Comparison of ENCODE assay signal across 8 cellular contexts in the genomic region with DNA sequence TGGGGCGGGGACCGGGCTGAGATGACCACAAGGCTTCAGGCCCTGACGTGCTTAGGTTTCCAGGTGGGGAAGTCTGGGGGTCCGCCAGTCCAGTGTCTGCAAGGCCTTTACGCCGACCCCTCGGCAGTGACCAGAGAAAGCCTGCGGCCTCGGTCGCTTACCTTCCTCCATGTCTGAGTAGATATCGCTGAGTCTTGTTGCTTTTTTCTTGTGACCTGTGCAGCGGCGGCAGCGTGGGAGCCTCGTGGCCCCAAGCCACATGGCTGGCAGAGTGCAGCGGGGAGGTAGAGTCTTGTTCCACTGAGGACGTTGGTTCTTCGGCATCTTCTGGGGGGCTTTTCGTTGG. TPM values are rescaled to one million over a fixed set of nuclear protein-coding genes. Genes with fewer than 3 reads are reported as not detected.
DNase-seq lines count a peak whose midpoint lies in the region; ATAC-seq and TF ChIP-seq lines count a peak whose summit lies in the region.

No MANE protein-coding gene starts in this region.

- H3K27me3 ChIP-seq in gastroesophageal sphincter (no peaks in the 10 kb centered on the region), skeletal muscle tissue (ENCODE audit: control insufficient read depth in 3 of 3, insufficient read depth in 3 of 3, low read length in 3 of 3) (no peaks in the 10 kb centered on the region)

- H3K9me3 ChIP-seq in gastroesophageal sphincter (no peaks in the 10 kb centered on the region), skeletal muscle tissue (ENCODE audit: control insufficient read depth in 3 of 3, low read length in 3 of 3) (no peaks in the 10 kb centered on the region)

- TF ChIP-seq POLR2A in gastroesophageal sphincter (IDR thresholded peaks at IDR 0.05) = no peak

- H3K36me3 ChIP-seq in gastroesophageal sphincter = peaks cover 0 to 65% of the 10 kb centered on the region in 2 donors
- peaks cover 23 to 35% (median 33%) of the 10 kb centered on the region in 3 donors for H3K36me3 ChIP-seq in skeletal muscle tissue (ENCODE audit: control insufficient read depth in 3 of 3, insufficient read depth in 3 of 3, low read length in 3 of 3)

- DNase-seq in activated effector memory CD4-positive, alpha-beta T cell treated with anti-CD3 and anti-CD28 coated beads, Interleukin-2, amount 50 U/mL, for 16 hours = peak; percentile 82
- no peak for DNase-seq in activated effector memory CD4-positive, alpha-beta T cell treated with Interleukin-2 at 50 U/mL for 16 hours
- DNase-seq in activated T-cell treated with anti-CD3 and anti-CD28 coated beads for 4 hours = peak; percentile 51
- no peak for DNase-seq in kidney glomerular epithelial cell (lab: John Stamatoyannopoulos, UW)
- no peak for DNase-seq in KG1 (lab: John Stamatoyannopoulos, UW)

- H3K27ac ChIP-seq in gastroesophageal sphincter (peak overlapping the region; percentile 83 to 94 (median 89)), skeletal muscle tissue (ENCODE audit: low read depth, low read length) (peak overlapping the region; percentile 95)

- H3K9ac ChIP-seq in skeletal muscle tissue (ENCODE audit: low read depth in 1 of 3, low read length in 3 of 3) = peak overlapping the region; percentile 95 to 97 (median 95)

- TF ChIP-seq CTCF in gastroesophageal sphincter (IDR thresholded peaks at IDR 0.05) = no peak

- ATAC-seq in HG03457 (IDR thresholded peaks at IDR 0.05; ENCODE audit: unreplicated experiment) (peak; percentile 12), gastroesophageal sphincter (peak; percentile 17)

- H3K4me1 ChIP-seq in gastroesophageal sphincter (peaks cover 0 to 33% (median 6%) of the 10 kb centered on the region in 3 donors), skeletal muscle tissue (ENCODE audit: control insufficient read depth in 3 of 3, insufficient read depth in 3 of 3, low read length in 3 of 3) (peaks cover 12 to 24% (median 13%) of the 10 kb centered on the region in 3 donors)

- no peak for TF ChIP-seq EP300 in gastroesophageal sphincter (IDR thresholded peaks at IDR 0.05)

- peak overlapping the region; percentile 71 to 74 for H3K4me3 ChIP-seq in gastroesophageal sphincter
- H3K4me3 ChIP-seq in skeletal muscle tissue (ENCODE audit: low read length in 3 of 3) = peak overlapping the region; percentile 95 to 98 (median 95)

- WGBS in gastroesophageal sphincter (ENCODE audit: low coverage in 1 of 2), 2 donors = 0% methylated on average over 9 of the region's 19 CpGs; no CpG with 5 or more reads in 1 of the 2 donors

RNA-seq across cellular contexts. Expression of gene NOLC1, which starts 0.3 kb away (rescaled TPM):
- 10 to 100 TPM; 52.9 to 66.5 (median 57.2) TPM for total RNA-seq in gastroesophageal sphincter
- 26.6 TPM for total RNA-seq in skeletal muscle tissue

RNA-seq across cellular contexts. Expression of gene PPRC1, which starts 19.7 kb away (rescaled TPM):
- 10 to 100 TPM; 13.4 to 31.4 (median 17.8) TPM for total RNA-seq in gastroesophageal sphincter
- total RNA-seq in skeletal muscle tissue = 7.3 TPM

RNA-seq across cellular contexts. Expression of gene LDB1, which starts 32.4 kb away (rescaled TPM):
- total RNA-seq in gastroesophageal sphincter (10 to 100 TPM; 43.7 to 92.0 (median 60.4) TPM), skeletal muscle tissue (29.2 TPM)

Comparison
In these comparisons a context has a peak if more than half of its experiments do, and no peak if none do; other contexts are left out.
1. DNase-seq: peak in activated effector memory CD4-positive, alpha-beta T cell treated with anti-CD3 and anti-CD28 coated beads, Interleukin-2, amount 50 U/mL, for 16 hours (single experiment) and activated T-cell treated with anti-CD3 and anti-CD28 coated beads for 4 hours (single experiment); none in activated effector memory CD4-positive, alpha-beta T cell treated with Interleukin-2 at 50 U/mL for 16 hours (single experiment), kidney glomerular epithelial cell (single experiment) and KG1 (single experiment).